8 cellular contexts compared by ENCODE assay signal in the genomic region with DNA sequence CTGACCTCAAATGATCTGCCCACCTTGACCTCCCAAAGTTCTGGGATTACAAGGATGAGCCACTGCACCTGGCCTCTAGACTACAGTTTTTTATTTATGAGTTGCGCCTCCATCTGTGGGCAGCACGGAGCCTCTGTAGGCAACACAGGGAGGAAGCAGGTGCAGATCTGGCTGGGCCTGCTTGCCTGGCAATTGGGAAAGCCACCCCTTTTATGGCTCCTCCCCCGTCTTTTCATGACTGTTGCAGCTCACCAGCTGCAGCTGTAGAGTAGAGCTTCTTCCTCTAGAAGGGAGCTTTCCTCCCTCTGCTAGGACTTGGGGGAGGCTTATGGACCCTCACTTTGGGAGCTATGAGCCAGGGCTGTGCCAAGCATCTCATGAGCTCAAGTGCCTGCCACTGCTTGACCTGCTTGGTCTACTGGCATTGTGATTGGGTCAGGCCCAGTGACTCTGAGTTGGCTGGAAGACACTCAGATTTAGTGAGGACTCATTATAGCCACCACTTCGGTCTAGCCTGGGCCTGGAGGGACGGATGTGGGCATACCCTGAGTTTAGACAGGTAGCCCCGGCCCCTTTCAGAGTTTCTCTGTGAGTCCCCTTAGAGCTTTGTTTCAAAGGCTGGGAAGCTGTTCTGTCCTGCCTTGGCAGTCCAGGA. TPM values are rescaled to one million over a fixed set of nuclear protein-coding genes. Genes with fewer than 3 reads are reported as not detected.
A peak's percentile ranks its signal among the peaks of the same experiment; 100 is the strongest.
DNase-seq lines count a peak whose midpoint lies in the region; ATAC-seq and TF ChIP-seq lines count a peak whose summit lies in the region.

No MANE protein-coding gene starts in this region.

- TF ChIP-seq POLR2A in gastroesophageal sphincter (IDR thresholded peaks at IDR 0.05) (no peak), upper lobe of left lung (IDR thresholded peaks at IDR 0.05) (no peak)

- no peak overlapping the region for H3K27ac Mint-ChIP-seq in glutamatergic neuron (ENCODE audit: unreplicated experiment)

- peaks cover 3% of the 10 kb centered on the region for H3K9me3 Mint-ChIP-seq in glutamatergic neuron (ENCODE audit: unreplicated experiment)

- peak; percentile 55 for ATAC-seq in GM21737 (IDR thresholded peaks at IDR 0.05; ENCODE audit: unreplicated experiment)
- no peak for ATAC-seq in gastroesophageal sphincter
- ATAC-seq in upper lobe of left lung (ENCODE audit: low FRiP score in 2 of 2), result peak in 1 of 2 donors; percentile 23
- no peak for ATAC-seq in GM19023 (IDR thresholded peaks at IDR 0.05; ENCODE audit: unreplicated experiment)

- H3K36me3 Mint-ChIP-seq in glutamatergic neuron (ENCODE audit: unreplicated experiment), result no peaks in the 10 kb centered on the region

- WGBS in gastroesophageal sphincter (ENCODE audit: low coverage in 1 of 2), 2 donors, result 40 to 74% methylated on average over 1 to 5 of the region's 6 CpGs
- 56 to 69% methylated on average over 6 of the region's 6 CpGs for WGBS in upper lobe of left lung, 2 donors

- H3K36me3 ChIP-seq in gastroesophageal sphincter (peaks cover 0 to 87% of the 10 kb centered on the region in 2 donors), upper lobe of left lung (peaks cover 8 to 79% (median 47%) of the 10 kb centered on the region in 4 donors)

- H3K4me3 Mint-ChIP-seq in glutamatergic neuron (ENCODE audit: unreplicated experiment), result no peak overlapping the region

- H3K27ac ChIP-seq in gastroesophageal sphincter (peak overlapping the region in 3 of 4 donors; percentile 48 to 70 (median 62)), upper lobe of left lung (peak overlapping the region; percentile 37 to 61 (median 53))

- TF ChIP-seq EP300 in gastroesophageal sphincter (IDR thresholded peaks at IDR 0.05), result no peak
- TF ChIP-seq EP300 in upper lobe of left lung (IDR thresholded peaks at IDR 0.05), result no peak

- peaks cover 0 to 17% (median 0%) of the 10 kb centered on the region in 3 donors for H3K4me1 ChIP-seq in gastroesophageal sphincter
- H3K4me1 ChIP-seq in upper lobe of left lung, result peaks cover 0 to 10% (median 5%) of the 10 kb centered on the region in 4 donors

- TF ChIP-seq CTCF in gastroesophageal sphincter (IDR thresholded peaks at IDR 0.05) (no peak), upper lobe of left lung (IDR thresholded peaks at IDR 0.05) (no peak), glutamatergic neuron (IDR thresholded peaks at IDR 0.05; ENCODE audit: partially characterized antibody, unreplicated experiment) (no peak)

- no peaks in the 10 kb centered on the region for H3K27me3 Mint-ChIP-seq in glutamatergic neuron (ENCODE audit: unreplicated experiment)

- H3K4me1 Mint-ChIP-seq in glutamatergic neuron (ENCODE audit: low read depth, unreplicated experiment), result no peaks in the 10 kb centered on the region

- H3K27me3 ChIP-seq in gastroesophageal sphincter (no peaks in the 10 kb centered on the region), upper lobe of left lung (no peaks in the 10 kb centered on the region)

- H3K9me3 ChIP-seq in gastroesophageal sphincter (no peaks in the 10 kb centered on the region), upper lobe of left lung (no peaks in the 10 kb centered on the region)

- H3K4me3 ChIP-seq in gastroesophageal sphincter (no peak overlapping the region), upper lobe of left lung (no peak overlapping the region)

- DNase-seq in EH (ENCODE audit: low read depth) (peak; percentile 31), NCI-H510A (lab: John Stamatoyannopoulos, UW) (peak; percentile 54), upper lobe of left lung (no peak), glomerular visceral epithelial cell (ENCODE audit: extremely low spot score) (no peak), glutamatergic neuron (no peak)

RNA-seq across cellular contexts. Expression of a gene that starts 6.9 kb away (rescaled TPM):
- total RNA-seq in gastroesophageal sphincter, result 10 to 100 TPM; 19.1 to 51.5 (median 33.7) TPM
- 100 to 1,000 TPM in 1 of 6 donors, 10 to 100 TPM in 5; 44.9 to 109 (median 49.5) TPM for total RNA-seq in upper lobe of left lung
- 78.1 TPM for total RNA-seq in glutamatergic neuron (ENCODE audit: unreplicated experiment)

RNA-seq across cellular contexts. Expression of a gene that starts 12.2 kb away (rescaled TPM):
- total RNA-seq in gastroesophageal sphincter, result 10 to 100 TPM in 3 of 4 donors, 1 to 10 TPM in 1; 4.5 to 18.0 (median 11.7) TPM
- total RNA-seq in upper lobe of left lung, result 10 to 100 TPM; 25.6 to 84.8 (median 57.5) TPM
- 11.9 TPM for total RNA-seq in glutamatergic neuron (ENCODE audit: unreplicated experiment)

RNA-seq across cellular contexts. Expression of a gene that starts 21.5 kb away (rescaled TPM):
- total RNA-seq in gastroesophageal sphincter (1 to 10 TPM in 1 of 4 donors, under 1 TPM in 1, not detected in 2; 0.13 to 2.9 TPM), upper lobe of left lung (100 to 1,000 TPM in 1 of 6 donors, 10 to 100 TPM in 5; 54.2 to 102 (median 64.4) TPM), glutamatergic neuron (ENCODE audit: unreplicated experiment) (not detected)

RNA-seq across cellular contexts. Expression of a gene that starts 53.4 kb away (rescaled TPM):
- total RNA-seq in gastroesophageal sphincter (10 to 100 TPM; 10.4 to 18.2 (median 11.2) TPM), upper lobe of left lung (10 to 100 TPM in 5 of 6 donors, 1 to 10 TPM in 1; 9.9 to 35.6 (median 18.5) TPM), glutamatergic neuron (ENCODE audit: unreplicated experiment) (25.2 TPM)

RNA-seq across cellular contexts. Expression of a gene that starts 53.4 kb away (rescaled TPM):
- total RNA-seq in gastroesophageal sphincter (10 to 100 TPM; 11.5 to 34.9 (median 27.4) TPM), upper lobe of left lung (100 to 1,000 TPM in 1 of 6 donors, 10 to 100 TPM in 5; 26.9 to 166 (median 38.8) TPM), glutamatergic neuron (ENCODE audit: unreplicated experiment) (62.7 TPM)

Comparison
In these comparisons a context has a peak if more than half of its experiments do, and no peak if none do; other contexts are left out.
1. DNase-seq: peak in EH (single experiment) and NCI-H510A (single experiment); none in upper lobe of left lung (0 of 2), glomerular visceral epithelial cell (single experiment) and glutamatergic neuron (single experiment).
2. RNA of a gene that starts 21.5 kb away (total RNA-seq): 54.2 to 102 TPM in upper lobe of left lung; 0.13 to 2.9 TPM in gastroesophageal sphincter and not detected in glutamatergic neuron (single experiment); every median in the first group is over 10 times any median in the second.